Comparison of ENCODE assay signal across 8 cellular contexts in the genomic region with DNA sequence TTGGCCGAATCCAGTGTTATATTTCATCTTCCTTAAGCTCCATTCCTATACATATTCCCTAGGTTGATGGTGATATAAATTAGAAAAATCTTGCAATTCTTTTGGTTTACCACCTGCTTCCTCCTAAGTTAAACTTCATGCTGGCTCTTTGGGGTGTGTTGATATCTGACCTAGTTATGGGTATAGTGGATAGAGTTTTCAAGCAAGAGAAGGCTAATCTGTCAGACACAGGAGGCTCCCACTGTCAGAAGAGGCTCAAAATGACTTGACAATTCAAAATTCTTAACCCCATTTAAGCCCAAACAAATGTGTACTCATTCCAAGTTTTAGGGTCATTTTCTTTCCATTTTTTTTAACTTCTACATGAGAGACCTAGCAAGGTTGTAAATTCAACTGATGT.
"Had no signal": no experiment of that assay in that cellular context is flagged by ENCODE, and none has a peak within 500 bp of the region (broad histone marks: within the 10 kb centered on the region; RNA-seq: fewer than 3 reads in every experiment).

No MANE protein-coding gene starts in this region.

- H3K4me3 ChIP-seq: GM12878 had no signal

- ATAC-seq: GM12878 had no signal

- FAIRE-seq: G401.6, GM12878, GM12891, GM12892, GM18507, GM19239 had no signal

- DNase-seq: GDM1, GF-D8 had no signal
